Comparison of ENCODE assay signal across 21 cellular contexts in the genomic region with DNA sequence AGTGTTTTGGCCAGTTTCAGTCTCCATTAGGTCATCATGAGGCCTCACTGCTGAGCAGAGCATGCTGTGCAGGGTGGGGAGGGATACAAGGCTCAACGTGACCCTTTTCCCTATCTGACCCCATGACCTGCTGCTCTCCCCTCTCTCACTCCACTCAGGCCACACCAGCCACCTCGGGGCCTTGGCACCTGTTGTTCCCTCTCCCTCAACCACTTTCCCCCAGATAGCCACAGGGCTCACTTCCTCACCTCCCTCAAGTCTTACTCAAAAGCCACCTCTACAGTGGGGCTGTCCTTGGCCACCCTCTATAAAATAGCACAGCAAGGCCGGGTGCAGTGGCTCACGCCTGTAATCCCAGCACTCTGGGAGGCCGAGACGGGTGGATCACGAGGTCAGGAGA. TPM values are rescaled to one million over a fixed set of nuclear protein-coding genes. Genes with fewer than 3 reads are reported as not detected.
DNase-seq lines count a peak whose midpoint lies in the region; ATAC-seq, FAIRE-seq and TF ChIP-seq lines count a peak whose summit lies in the region.
"Had no signal": no experiment of that assay in that cellular context is flagged by ENCODE, and none has a peak within 500 bp of the region (broad histone marks: within the 10 kb centered on the region; RNA-seq: fewer than 3 reads in every experiment).

No MANE protein-coding gene starts in this region.

- no peak overlapping the region for H2AK5ac ChIP-seq in trophoblast cell (ENCODE audit: low read length)

- H2BK120ac ChIP-seq in trophoblast cell (ENCODE audit: insufficient read depth, low read length, poor library complexity): no peak overlapping the region

- ATAC-seq in HepG2 (no peak), right lobe of liver (no peak), HG02798 (IDR thresholded peaks at IDR 0.05; ENCODE audit: poor library complexity, unreplicated experiment) (no peak)
- ATAC-seq: SK-N-SH treated with all-trans-retinoic acid at 6 μM for 48 hours had no signal

- peaks cover 36% of the 10 kb centered on the region for H3K9me1 ChIP-seq in keratinocyte (ENCODE audit: control insufficient read depth, extremely low read depth, insufficient read depth, low read length)

- FAIRE-seq in HepG2 (lab: Jason Lieb, UNC): no peak
- FAIRE-seq in keratinocyte (lab: Jason Lieb, UNC): no peak
- no peak for FAIRE-seq in GM19239 (lab: Jason Lieb, UNC)

- in situ Hi-C loops in HepG2 (cut with HindIII; ENCODE audit: extremely low pct_ligation_motif_present, low pct_unique_long_range_greater_than_20kb) (no loop called here), transverse colon (cut with MboI; ENCODE audit: low pct_ligation_motif_present in 1 of 4, low pct_unique_long_range_greater_than_20kb in 1 of 4, low sequenced_read_pairs in 3 of 4) (no loop called here)

- no peak overlapping the region for H4K12ac ChIP-seq in trophoblast cell (ENCODE audit: low read depth, low read length)

- POLR2A ChIA-PET in HepG2 (lab: Yijun Ruan, JAX): no interaction called here

- no peak overlapping the region for H4K8ac ChIP-seq in trophoblast cell (ENCODE audit: low read depth, low read length)

- H3K18ac ChIP-seq in trophoblast cell (ENCODE audit: low read length): peak overlapping the region; percentile 39

- no peak overlapping the region for H2BK12ac ChIP-seq in trophoblast cell (ENCODE audit: low read length)

- TF ChIP-seq EP300 in HepG2 (IDR thresholded peaks at IDR 0.05; ENCODE audit: low read depth in 2 of 2, low read length in 2 of 2) (no peak), HepG2 (CRISPR knock-in tag; IDR thresholded peaks at IDR 0.05; ENCODE audit: borderline replicate concordance) (no peak), transverse colon (IDR thresholded peaks at IDR 0.05; ENCODE audit: low read depth) (no peak)

- no TSS peak for BruUV-seq in HepG2 (replicated peaks; lab: Mats Ljungman, UMichigan)

- H3K9ac ChIP-seq in HepG2 (ENCODE audit: insufficient read depth, low read depth, low read length) (no peak overlapping the region), keratinocyte (ENCODE audit: control insufficient read depth, extremely low read depth, insufficient read depth, low read length) (no peak overlapping the region), trophoblast cell (ENCODE audit: low read length) (no peak overlapping the region)

- H3K4me2 ChIP-seq in HepG2 (ENCODE audit: low read depth, low read length) (no peak overlapping the region), keratinocyte (ENCODE audit: control insufficient read depth, extremely low read depth, insufficient read depth, low read depth, low read length) (peak overlapping the region; percentile 20), trophoblast cell (ENCODE audit: low read length) (no peak overlapping the region)

- H3K9me3 ChIP-seq in HepG2 (ENCODE audit: low read length) (no peaks in the 10 kb centered on the region), right lobe of liver (no peaks in the 10 kb centered on the region), keratinocyte (ENCODE audit: control insufficient read depth, low read depth, low read length) (no peaks in the 10 kb centered on the region), trophoblast cell (ENCODE audit: insufficient read depth, low read depth, low read length) (no peaks in the 10 kb centered on the region), transverse colon (no peaks in the 10 kb centered on the region)

- DNase-seq in HepG2 (ENCODE audit: low spot score) (no peak), right lobe of liver (no peak), keratinocyte (ENCODE audit: low read depth, low spot score) (no peak), trophoblast cell (no peak), transverse colon (no peak), HT-29 (ENCODE audit: low spot score) (no peak), GM19239 (ENCODE audit: insufficient read length, low spot score) (no peak)
- DNase-seq: 8988T; Calu3; CD4-positive, alpha-beta T cell; GF-D8; H7; NCI-H1105; NCI-H2107; NCI-H2227 treated with DMSO at 0.1 percent for 48 hours; NCI-H510A treated with DMSO at 0.1 percent for 48 hours; NCI-H774; OCI-M1; SHP77 treated with DMSO at 0.1 percent for 48 hours had no signal

- intact Hi-C loops in HepG2 (cut with micrococcal nuclease; ENCODE audit: unreplicated experiment) (no loop called here), right lobe of liver (cut with DNase I) (no loop called here), transverse colon (cut with DNase I; ENCODE audit: low total_unique reads) (no loop called here)

- WGBS in HepG2 (ENCODE audit: low lambda C conversion rate): 92% methylated on average over 7 of the region's 7 CpGs
- WGBS in right lobe of liver (ENCODE audit: insufficient coverage, low coverage, low lambda C conversion rate, missing lambda C conversion rate): 82% methylated on average over 7 of the region's 7 CpGs
- WGBS in trophoblast cell (ENCODE audit: extremely low coverage, insufficient coverage, insufficient read length): no CpG with 5 or more reads among the region's 7 CpGs
- 88% methylated on average over 7 of the region's 7 CpGs; no CpG with 5 or more reads in 1 of the 2 donors for WGBS in transverse colon (ENCODE audit: low coverage in 1 of 2), 2 donors

- no peak overlapping the region for H2BK5ac ChIP-seq in trophoblast cell (ENCODE audit: low read depth, low read length, poor library complexity)

- H3K79me1 ChIP-seq in trophoblast cell (ENCODE audit: low read length): no peaks in the 10 kb centered on the region

- H4K91ac ChIP-seq in trophoblast cell (ENCODE audit: low read depth, low read length): no peak overlapping the region

- H3K36me3 ChIP-seq in HepG2 (replicated peaks in 1 of 2; ENCODE audit: control insufficient read depth in 1 of 2, insufficient read depth in 2 of 2, low read length in 2 of 2) (peaks cover 5 to 8% of the 10 kb centered on the region in 2 experiments; a peak in 4 of 5 replicates), right lobe of liver (no peaks in the 10 kb centered on the region), keratinocyte (ENCODE audit: control insufficient read depth in 2 of 2, extremely low read depth in 1 of 2, insufficient read depth in 2 of 2, low read length in 2 of 2) (peaks cover 19 to 61% of the 10 kb centered on the region in 2 experiments), trophoblast cell (ENCODE audit: control insufficient read depth in 1 of 2, insufficient read depth in 2 of 2, low read length in 2 of 2) (no peaks in the 10 kb centered on the region), transverse colon (no peaks in the 10 kb centered on the region)

- no peak for TF ChIP-seq RAD21 in HepG2 (CRISPR knock-in tag; IDR thresholded peaks at IDR 0.05)

- CTCF ChIA-PET in HepG2 (lab: Yijun Ruan, JAX; ENCODE audit: low intra/inter-chr PET ratio, low total read pairs): no interaction called here

- H4K20me1 ChIP-seq in HepG2 (ENCODE audit: insufficient read depth, low read length) (peaks cover 41% of the 10 kb centered on the region), keratinocyte (ENCODE audit: control insufficient read depth, extremely low read depth, insufficient read depth, low read length) (peaks cover 71% of the 10 kb centered on the region)

- H3K4me1 ChIP-seq in HepG2 (ENCODE audit: insufficient read depth, low read length) (peaks cover 93% of the 10 kb centered on the region), right lobe of liver (no peaks in the 10 kb centered on the region), keratinocyte (ENCODE audit: control insufficient read depth, extremely low read depth, insufficient read depth, low read length) (peaks cover 84% of the 10 kb centered on the region), trophoblast cell (ENCODE audit: control insufficient read depth in 1 of 2, insufficient read depth in 2 of 2, low read length in 2 of 2) (peaks cover 4 to 12% of the 10 kb centered on the region in 2 experiments), transverse colon (peaks cover 31 to 84% (median 68%) of the 10 kb centered on the region in 4 donors)

- H3K4me3 ChIP-seq in HepG2 (replicated peaks in 1 of 3; ENCODE audit: insufficient read depth in 1 of 3, low read depth in 2 of 3, low read length in 3 of 3) (no peak overlapping the region), right lobe of liver (no peak overlapping the region), keratinocyte (ENCODE audit: control insufficient read depth in 2 of 3, extremely low read depth in 1 of 3, insufficient read depth in 2 of 3, low read depth in 1 of 3, low read length in 3 of 3) (no peak overlapping the region), trophoblast cell (ENCODE audit: low read depth, low read length) (no peak overlapping the region), transverse colon (no peak overlapping the region)

- no peaks in the 10 kb centered on the region for H3K27me3 ChIP-seq in HepG2 (ENCODE audit: control insufficient read depth in 1 of 2, insufficient read depth in 2 of 2, low read length in 2 of 2)
- H3K27me3 ChIP-seq in right lobe of liver: no peaks in the 10 kb centered on the region
- H3K27me3 ChIP-seq in keratinocyte (ENCODE audit: control insufficient read depth, extremely low read depth, insufficient read depth, low read length): no peaks in the 10 kb centered on the region
- no peaks in the 10 kb centered on the region for H3K27me3 ChIP-seq in trophoblast cell (ENCODE audit: insufficient read depth, low read length)
- no peaks in the 10 kb centered on the region for H3K27me3 ChIP-seq in transverse colon

- H3K27ac ChIP-seq in HepG2 (ENCODE audit: extremely low read length, insufficient read depth, low read length): no peak overlapping the region
- H3K27ac ChIP-seq in right lobe of liver: no peak overlapping the region
- no peak overlapping the region for H3K27ac ChIP-seq in keratinocyte (ENCODE audit: control insufficient read depth, insufficient read depth, low read length)
- no peak overlapping the region for H3K27ac ChIP-seq in trophoblast cell (ENCODE audit: low read depth, low read length)
- H3K27ac ChIP-seq in transverse colon: peak overlapping the region in 3 of 4 donors; percentile 6 to 76 (median 63)

- dilution Hi-C loops in keratinocyte (cut with MboI; ENCODE audit: extremely low pct_ligation_motif_present, low sequenced_read_pairs): no loop called here

- H3K23ac ChIP-seq in trophoblast cell (ENCODE audit: low read length): no peak overlapping the region

- no peak overlapping the region for H2AFZ ChIP-seq in HepG2 (ENCODE audit: low read length)
- no peak overlapping the region for H2AFZ ChIP-seq in keratinocyte (ENCODE audit: control insufficient read depth, low read length)
- H2AFZ ChIP-seq in trophoblast cell (ENCODE audit: insufficient read depth, low read length, poor library complexity): no peak overlapping the region

- no peak overlapping the region for H3K4ac ChIP-seq in trophoblast cell (ENCODE audit: low read depth, low read length)

- peaks cover 92% of the 10 kb centered on the region for H3K79me2 ChIP-seq in HepG2 (ENCODE audit: insufficient read depth, low read length)
- H3K79me2 ChIP-seq in keratinocyte (ENCODE audit: control insufficient read depth, insufficient read depth, low read length): peaks cover 98% of the 10 kb centered on the region
- H3K79me2 ChIP-seq in trophoblast cell (ENCODE audit: control insufficient read depth, insufficient read depth, low read length, poor library complexity): peaks cover 2% of the 10 kb centered on the region

- TF ChIP-seq POLR2A in HepG2 (IDR thresholded peaks at IDR 0.05; ENCODE audit: insufficient read depth in 1 of 2, low read depth in 2 of 2, low read length in 2 of 2) (no peak), right lobe of liver (IDR thresholded peaks at IDR 0.05) (no peak), transverse colon (IDR thresholded peaks at IDR 0.05) (no peak)

- no peak for TF ChIP-seq CTCF in HepG2 (CRISPR knock-in tag; IDR thresholded peaks at IDR 0.05)
- no peak for TF ChIP-seq CTCF in right lobe of liver (IDR thresholded peaks at IDR 0.05)
- TF ChIP-seq CTCF in keratinocyte (optimal IDR thresholded peaks at IDR 0.05 in 1 of 3, IDR thresholded peaks at IDR 0.05 in 1 of 3, conservative IDR thresholded peaks at IDR 0.05 in 1 of 3; ENCODE audit: extremely low read depth in 1 of 3, insufficient read depth in 2 of 3, low read length in 3 of 3): no peak
- no peak for TF ChIP-seq CTCF in transverse colon (IDR thresholded peaks at IDR 0.05)

- H3K14ac ChIP-seq in trophoblast cell (ENCODE audit: low read length): no peak overlapping the region

RNA-seq across cellular contexts. Expression of a gene that starts 13.9 kb away (rescaled TPM):
- total RNA-seq in HepG2 (2016; rRNA removed; fragmentation: Illumina TruSeq; extraction: Trizol) (11.3 and 11.9 TPM in 2 replicates), right lobe of liver (10 to 100 TPM in 3 of 6 experiments, 1 to 10 TPM in 3; 3.0 to 38.3 (median 10.0) TPM), transverse colon (10 to 100 TPM; 26.5 to 56.9 (median 33.3) TPM)
- 4.0 and 4.5 TPM in 2 replicates for total RNA-seq in HepG2 (2016; cell fraction: cytosol; rRNA removed; fragmentation: Illumina TruSeq; extraction: Trizol; ENCODE audit: low read depth)
- total RNA-seq in HepG2 (2016; cell fraction: insoluble cytoplasmic fraction; rRNA removed; fragmentation: Illumina TruSeq; extraction: Trizol): 9.8 and 11.8 TPM in 2 replicates
- 5.9 and 6.1 TPM in 2 replicates for total RNA-seq in HepG2 (2016; cell fraction: membrane; rRNA removed; fragmentation: Illumina TruSeq; extraction: Trizol)
- total RNA-seq in HepG2 (2016; cell fraction: nucleus; rRNA removed; fragmentation: Illumina TruSeq; extraction: Trizol): 16.3 and 19.2 TPM in 2 replicates
- polyA plus RNA-seq in HepG2 (2011; rRNA removed) (11.1 and 12.3 TPM in 2 replicates), keratinocyte (31.0 to 56.6 TPM (median 33.9 TPM) in 3 replicates)
- polyA plus RNA-seq in HepG2 (2011; cell fraction: cytosol; rRNA removed): 6.6 and 7.4 TPM in 2 replicates
- 57.1 and 64.0 TPM in 2 replicates for polyA plus RNA-seq in HepG2 (2011; cell fraction: nucleus; rRNA removed)
- 17.1 and 19.3 TPM in 2 replicates for polyA plus RNA-seq in HepG2 (2012)
- polyA plus RNA-seq in HepG2 (2016; cell fraction: cytosol; fragmentation: Illumina TruSeq; extraction: Trizol; ENCODE audit: low read depth): 0.71 and 0.86 TPM in 2 replicates
- polyA plus RNA-seq in HepG2 (2016; cell fraction: insoluble cytoplasmic fraction; fragmentation: Illumina TruSeq; extraction: Trizol; ENCODE audit: low read depth): 12.9 and 16.7 TPM in 2 replicates
- 3.4 and 3.5 TPM in 2 replicates for polyA plus RNA-seq in HepG2 (2016; cell fraction: membrane; fragmentation: Illumina TruSeq; extraction: Trizol; ENCODE audit: low read depth)
- 64.6 and 72.1 TPM in 2 replicates for polyA plus RNA-seq in HepG2 (2016; cell fraction: nucleus; fragmentation: Illumina TruSeq; extraction: Trizol; ENCODE audit: insufficient read depth, low read depth)
- 15.4 and 19.2 TPM in 2 replicates for polyA minus RNA-seq in HepG2 (2011; rRNA and poly(A)+ RNA removed; ENCODE audit: low replicate concordance)
- polyA minus RNA-seq in HepG2 (2011; cell fraction: cytosol; rRNA and poly(A)+ RNA removed): 13.5 and 14.3 TPM in 2 replicates
- 19.7 and 22.9 TPM in 2 replicates for polyA minus RNA-seq in HepG2 (2011; cell fraction: nucleus; rRNA and poly(A)+ RNA removed)
- 22.4 TPM for polyA plus RNA-seq in keratinocyte (2011; ENCODE audit: low read depth)
- polyA plus RNA-seq in keratinocyte (2011; cell fraction: cytosol; rRNA removed): 32.2 and 35.6 TPM in 2 replicates
- 116 and 136 TPM in 2 replicates for polyA plus RNA-seq in keratinocyte (2011; cell fraction: nucleus; rRNA removed)
- polyA plus RNA-seq in keratinocyte (2012; ENCODE audit: low replicate concordance): 46.1 and 73.7 TPM in 2 replicates
- 46.4 to 127 TPM (median 59.1 TPM) in 3 replicates for polyA minus RNA-seq in keratinocyte
- 63.7 TPM for polyA minus RNA-seq in keratinocyte (2011; cell fraction: cytosol; rRNA and poly(A)+ RNA removed)
- polyA minus RNA-seq in keratinocyte (2011; cell fraction: nucleus; rRNA and poly(A)+ RNA removed): 88.9 and 140 TPM in 2 replicates
- 8.3 and 8.6 TPM in 2 replicates for polyA plus RNA-seq in trophoblast cell (2013)
- 2.7 and 3.0 TPM in 2 replicates for total RNA-seq in HT-29 (2014; rRNA removed; shearing (Covaris generic))

Comparison
In these comparisons a context has a peak if more than half of its experiments do, and no peak if none do; other contexts are left out.
1. H3K27ac ChIP-seq: peak in transverse colon (3 of 4); none in HepG2 (single experiment), right lobe of liver (0 of 3), keratinocyte (single experiment) and trophoblast cell (single experiment).